Comparison of ENCODE assay signal across 8 cellular contexts in the genomic region with DNA sequence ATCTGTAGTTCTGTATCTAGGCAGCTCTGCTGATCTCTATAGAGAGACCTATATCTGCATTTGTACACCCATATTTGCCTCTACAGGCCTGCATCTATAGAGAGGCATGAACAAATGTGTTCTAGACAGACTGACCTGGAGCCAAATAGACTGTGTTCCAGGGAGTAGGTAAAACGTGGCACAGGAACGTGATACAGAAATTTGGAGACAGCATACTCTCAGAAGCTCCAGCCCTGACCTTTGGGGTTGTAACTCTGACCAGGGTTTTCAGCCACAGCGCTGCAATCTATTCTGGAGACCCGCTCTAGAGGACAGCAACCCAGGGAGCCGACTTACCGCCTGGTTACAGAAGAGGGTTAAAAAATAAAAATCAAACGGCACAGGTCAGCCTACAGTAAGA. TPM values are rescaled to one million over a fixed set of nuclear protein-coding genes. Genes with fewer than 3 reads are reported as not detected.
DNase-seq lines count a peak whose midpoint lies in the region; ATAC-seq, FAIRE-seq and TF ChIP-seq lines count a peak whose summit lies in the region.

No MANE protein-coding gene starts in this region.

- H3K4me3 Mint-ChIP-seq in GM23338 = peak overlapping the region; percentile 98
- peak overlapping the region; percentile 95 to 98 for H3K4me3 Mint-ChIP-seq in effector memory CD8-positive, alpha-beta T cell

- H3K27ac Mint-ChIP-seq in GM23338 = no peak overlapping the region; the same call in 1 of the 2 replicates
- peak overlapping the region; percentile 83 to 90 for H3K27ac Mint-ChIP-seq in effector memory CD8-positive, alpha-beta T cell

- H3K4me1 ChIP-seq in GM23338 (ENCODE audit: insufficient read depth) = peaks cover 13% of the 10 kb centered on the region
- peaks cover 14% of the 10 kb centered on the region for H3K4me1 ChIP-seq in psoas muscle

- peaks cover 3% of the 10 kb centered on the region for H3K27me3 Mint-ChIP-seq in GM23338 (ENCODE audit: insufficient read depth, low read depth, poor library complexity)
- H3K27me3 Mint-ChIP-seq in effector memory CD8-positive, alpha-beta T cell = no peaks in the 10 kb centered on the region

- TF ChIP-seq CTCF in GM23338 (conservative IDR thresholded peaks at IDR 0.05; ENCODE audit: low read depth in 2 of 2) = no peak
- TF ChIP-seq CTCF in psoas muscle (IDR thresholded peaks at IDR 0.05) = no peak
- no peak for TF ChIP-seq CTCF in D721Med (IDR thresholded peaks at IDR 0.05; ENCODE audit: insufficient read depth, missing control alignments)

- peak; percentile 5 for DNase-seq in GM23338 (ENCODE audit: low spot score)
- peak; percentile 13 for DNase-seq in NCI-H82 treated with DMSO at 0.1 percent for 48 hours (lab: John Stamatoyannopoulos, UW; ENCODE audit: unreplicated experiment)
- no peak for DNase-seq in effector memory CD8-positive, alpha-beta T cell
- DNase-seq in psoas muscle = no peak
- DNase-seq in retina = no peak
- no peak for DNase-seq in D721Med (ENCODE audit: insufficient read length, low spot score)
- no peak for DNase-seq in Ammon's horn (ENCODE audit: low spot score)

- peak overlapping the region; percentile 87 for H3K4me2 ChIP-seq in GM23338

- H3K27ac ChIP-seq in GM23338 (ENCODE audit: low read depth) = no peak overlapping the region
- no peak overlapping the region for H3K27ac ChIP-seq in psoas muscle

- 11 to 14% (median 12%) methylated on average over 7 of the region's 7 CpGs for WGBS in psoas muscle, 3 donors

- H3K27me3 ChIP-seq in GM23338 (ENCODE audit: insufficient read depth) (no peaks in the 10 kb centered on the region), psoas muscle (ENCODE audit: insufficient read depth in 3 of 3, low read length in 2 of 3) (no peaks in the 10 kb centered on the region)

- H3K9me3 Mint-ChIP-seq in GM23338 = no peaks in the 10 kb centered on the region
- no peaks in the 10 kb centered on the region for H3K9me3 Mint-ChIP-seq in effector memory CD8-positive, alpha-beta T cell

- peaks cover 16% of the 10 kb centered on the region for H3K79me2 ChIP-seq in GM23338 (replicated peaks; ENCODE audit: insufficient read depth)

- intact Hi-C loops in psoas muscle (cut with DNase I) = no loop called here

- H3K36me3 Mint-ChIP-seq in GM23338 (ENCODE audit: low read depth) = peaks cover 9% of the 10 kb centered on the region; the same call in 2 of the 3 replicates
- peaks cover 7% of the 10 kb centered on the region for H3K36me3 Mint-ChIP-seq in effector memory CD8-positive, alpha-beta T cell (ENCODE audit: insufficient read depth)

- H3K4me1 Mint-ChIP-seq in GM23338 = peaks cover 13% of the 10 kb centered on the region
- peaks cover 10 to 16% of the 10 kb centered on the region in 2 donors for H3K4me1 Mint-ChIP-seq in effector memory CD8-positive, alpha-beta T cell (ENCODE audit: low read depth in 2 of 2)

- H3K9me2 ChIP-seq in GM23338 (ENCODE audit: insufficient read depth) = no peaks in the 10 kb centered on the region

- no peaks in the 10 kb centered on the region for H3K9me3 ChIP-seq in psoas muscle

- peaks cover 4% of the 10 kb centered on the region; the same call in 1 of the 2 replicates for H4K20me1 ChIP-seq in GM23338 (replicated peaks; ENCODE audit: insufficient read depth)

- FAIRE-seq in D721Med (lab: Jason Lieb, UNC) = no peak

- H2AFZ ChIP-seq in GM23338 = no peak overlapping the region

- no peaks in the 10 kb centered on the region for H3F3A ChIP-seq in GM23338 (replicated peaks; ENCODE audit: low read depth)

- ATAC-seq in GM23338 = peak; percentile 5; the same call in 1 of the 3 replicates
- no peak for ATAC-seq in effector memory CD8-positive, alpha-beta T cell (replicated peaks)
- ATAC-seq in psoas muscle = no peak
- ATAC-seq in GM18517 (IDR thresholded peaks at IDR 0.05; ENCODE audit: unreplicated experiment) = no peak

- H3K36me3 ChIP-seq in GM23338 (ENCODE audit: insufficient read depth) = peaks cover 14% of the 10 kb centered on the region
- H3K36me3 ChIP-seq in psoas muscle (ENCODE audit: insufficient read depth in 1 of 2, low read depth in 1 of 2) = peaks cover 0 to 24% of the 10 kb centered on the region in 2 donors

- H3K4me3 ChIP-seq in GM23338 (peak overlapping the region; percentile 87), psoas muscle (peak overlapping the region; percentile 90)

TF ChIP-seq in GM23338, 12 proteins besides CTCF, POLR2A, EP300 and RAD21:
- no peak for TF ChIP-seq JUNB (IDR thresholded peaks at IDR 0.05; ENCODE audit: unreplicated experiment)

RNA-seq across cellular contexts. Expression of gene RBBP9, which starts 1.0 kb away (rescaled TPM):
- 21.1 and 26.2 TPM in 2 replicates for total RNA-seq in GM23338 (2014; rRNA removed; shearing (Covaris generic))
- polyA plus RNA-seq in GM23338 (2016; fragmentation: Nextera tagmentation; extraction: Ambion mirVana) (3.2 and 4.8 TPM in 2 replicates), psoas muscle (1 to 10 TPM; 2.2 to 8.7 (median 5.6) TPM)
- total RNA-seq in psoas muscle = 1 to 10 TPM; 3.8 to 5.0 (median 4.8) TPM

RNA-seq across cellular contexts. Expression of gene SEC23B, which starts 11.7 kb away (rescaled TPM):
- total RNA-seq in GM23338 (2014; rRNA removed; shearing (Covaris generic)) = 50.0 and 66.6 TPM in 2 replicates
- polyA plus RNA-seq in GM23338 (2016; fragmentation: Nextera tagmentation; extraction: Ambion mirVana) = 27.2 and 28.3 TPM in 2 replicates
- 1 to 10 TPM; 6.1 to 9.5 (median 7.8) TPM for total RNA-seq in psoas muscle
- 10 to 100 TPM in 1 of 3 donors, 1 to 10 TPM in 2; 3.1 to 14.0 (median 7.9) TPM for polyA plus RNA-seq in psoas muscle

RNA-seq across cellular contexts. Expression of gene POLR3F, which starts 28.9 kb away (rescaled TPM):
- total RNA-seq in GM23338 (2014; rRNA removed; shearing (Covaris generic)) = 15.7 and 30.6 TPM in 2 replicates
- polyA plus RNA-seq in GM23338 (2016; fragmentation: Nextera tagmentation; extraction: Ambion mirVana) (10.5 and 11.0 TPM in 2 replicates), psoas muscle (10 to 100 TPM in 1 of 3 donors, 1 to 10 TPM in 2; 5.1 to 17.7 (median 6.9) TPM)
- total RNA-seq in psoas muscle = 1 to 10 TPM; 3.2 to 8.4 (median 6.6) TPM

RNA-seq across cellular contexts. Expression of gene DZANK1, which starts 29.2 kb away (rescaled TPM):
- 6.7 and 8.3 TPM in 2 replicates for total RNA-seq in GM23338 (2014; rRNA removed; shearing (Covaris generic))
- polyA plus RNA-seq in GM23338 (2016; fragmentation: Nextera tagmentation; extraction: Ambion mirVana) (6.1 and 7.9 TPM in 2 replicates), psoas muscle (under 1 TPM; 0.42 to 0.96 (median 0.58) TPM)
- under 1 TPM; 0.25 to 0.71 (median 0.43) TPM for total RNA-seq in psoas muscle

Comparison
In these comparisons a context has a peak if more than half of its experiments do, and no peak if none do; other contexts are left out.
1. DNase-seq: peak in GM23338 (single experiment) and NCI-H82 treated with DMSO at 0.1 percent for 48 hours (single experiment); none in effector memory CD8-positive, alpha-beta T cell (0 of 3), psoas muscle (0 of 2), retina (single experiment), D721Med (single experiment) and Ammon's horn (single experiment).